In the genomic region with DNA sequence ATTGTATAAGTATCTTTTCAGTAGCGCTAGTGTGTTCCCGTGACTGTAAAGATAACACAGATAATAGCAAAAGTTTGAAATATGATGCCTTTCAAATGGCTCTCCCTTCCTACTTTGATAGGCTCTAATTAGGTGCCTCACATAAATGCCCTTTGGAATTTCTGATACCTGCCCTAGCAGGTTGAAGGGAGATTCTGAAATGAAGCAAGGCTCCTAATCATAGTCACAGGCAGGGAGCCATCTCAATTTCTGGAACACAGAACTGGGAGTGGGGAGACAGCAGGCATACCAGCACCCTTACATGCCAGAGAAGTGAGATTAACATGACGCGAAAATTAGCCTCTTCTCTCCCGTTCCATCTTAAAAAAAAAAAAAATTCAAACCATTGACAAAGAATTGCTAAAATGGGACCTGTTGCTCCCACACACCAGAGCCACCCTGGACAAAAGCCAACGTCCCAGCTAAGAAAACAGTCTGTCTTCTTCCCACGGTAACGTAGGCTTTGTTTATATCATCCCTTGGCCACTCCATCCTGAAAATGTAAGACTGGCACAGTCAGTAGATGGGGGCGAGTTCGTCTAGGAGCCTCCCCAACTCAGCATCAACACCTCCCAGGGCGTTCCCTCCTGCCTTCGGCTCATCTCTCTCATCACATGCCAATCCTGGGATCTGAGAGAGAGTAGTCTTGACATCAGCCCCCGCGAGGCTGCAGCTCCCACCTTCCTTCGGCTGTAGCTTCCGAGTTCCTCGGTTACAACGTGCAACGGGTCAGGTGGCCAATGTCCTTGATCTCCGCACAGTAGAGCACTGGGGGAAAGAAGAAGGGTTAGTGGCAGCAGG, we compare ENCODE assay signal across 8 cellular contexts. TPM values are rescaled to one million over a fixed set of nuclear protein-coding genes. Genes with fewer than 3 reads are reported as not detected.
DNase-seq lines count a peak whose midpoint lies in the region; TF ChIP-seq lines count a peak whose summit lies in the region.

No MANE protein-coding gene starts in this region.

- H3K4me3 ChIP-seq in choroid plexus epithelial cell (ENCODE audit: low read depth, low read length) (peak overlapping the region; percentile 63), mesodermal cell (ENCODE audit: extremely low read depth, insufficient read depth, low read length, poor library complexity, severe bottlenecking) (peak overlapping the region; percentile 52), uterus (peak overlapping the region; percentile 55 to 75)

- peaks cover 14% of the 10 kb centered on the region for H3K36me3 Mint-ChIP-seq in activated naive CD4-positive, alpha-beta T cell treated with anti-CD3 and anti-CD28 coated beads for 36 hours (ENCODE audit: low read depth)

- intact Hi-C loops in activated naive CD4-positive, alpha-beta T cell treated with anti-CD3 and anti-CD28 coated beads for 36 hours (cut with micrococcal nuclease): loop anchor here (1.0 kb wide), 3 partner anchors 17 to 58 kb away; a partner anchor contains a TSS
- intact Hi-C loops in uterus (cut with DNase I; ENCODE audit: low total_unique reads): loop anchor here (5.0 kb wide), 1 partner anchor 77 kb away; no protein-coding TSS in a partner anchor

- no peaks in the 10 kb centered on the region for H3K9me3 Mint-ChIP-seq in activated naive CD4-positive, alpha-beta T cell treated with anti-CD3 and anti-CD28 coated beads for 36 hours

- H3K27ac Mint-ChIP-seq in activated naive CD4-positive, alpha-beta T cell treated with anti-CD3 and anti-CD28 coated beads for 36 hours: peak overlapping the region; percentile 92

- WGBS in mesodermal cell (ENCODE audit: insufficient coverage in 2 of 2), 2 experiments: 25 to 26% methylated on average over 5 to 13 of the region's 20 CpGs

- TF ChIP-seq CTCF in choroid plexus epithelial cell (conservative IDR thresholded peaks at IDR 0.05; ENCODE audit: low read depth, low read length) (no peak), uterus (IDR thresholded peaks at IDR 0.05) (no peak)

- TF ChIP-seq POLR2A in uterus (IDR thresholded peaks at IDR 0.05): no peak

- no peaks in the 10 kb centered on the region for H3K9me3 ChIP-seq in mesodermal cell (ENCODE audit: control insufficient read depth, low read length)
- H3K9me3 ChIP-seq in uterus: no peaks in the 10 kb centered on the region

- H3K36me3 ChIP-seq in mesodermal cell (ENCODE audit: control insufficient read depth, insufficient read depth, low read length) (peaks cover 21% of the 10 kb centered on the region), uterus (no peaks in the 10 kb centered on the region)

- peak overlapping the region; percentile 93 for H3K4me3 Mint-ChIP-seq in activated naive CD4-positive, alpha-beta T cell treated with anti-CD3 and anti-CD28 coated beads for 36 hours

- no peaks in the 10 kb centered on the region for H3K27me3 Mint-ChIP-seq in activated naive CD4-positive, alpha-beta T cell treated with anti-CD3 and anti-CD28 coated beads for 36 hours (ENCODE audit: low read depth)

- H3K27ac ChIP-seq in mesodermal cell (ENCODE audit: low read depth, low read length, severe bottlenecking): peak overlapping the region; percentile 84
- H3K27ac ChIP-seq in uterus: peak overlapping the region; percentile 96 to 97

- no peak for DNase-seq in activated naive CD4-positive, alpha-beta T cell treated with anti-CD3 and anti-CD28 coated beads for 36 hours
- no peak for DNase-seq in activated naive CD4-positive, alpha-beta T cell (lab: John Stamatoyannopoulos, UW)
- DNase-seq in NCI-H748 (lab: John Stamatoyannopoulos, UW; ENCODE audit: unreplicated experiment): peak; percentile 52
- peak; percentile 63 for DNase-seq in choroid plexus epithelial cell (ENCODE audit: low read depth)
- DNase-seq in uterus: peak; percentile 70 to 71
- no peak for DNase-seq in NAMALWA (ENCODE audit: low spot score)
- no peak for DNase-seq in NCI-H446 treated with DMSO at 0.1 percent for 48 hours (lab: John Stamatoyannopoulos, UW)

- H3K4me1 Mint-ChIP-seq in activated naive CD4-positive, alpha-beta T cell treated with anti-CD3 and anti-CD28 coated beads for 36 hours (ENCODE audit: low read depth): peaks cover 29% of the 10 kb centered on the region

- CTCF ChIA-PET in activated naive CD4-positive, alpha-beta T cell treated with anti-CD3 and anti-CD28 coated beads for 36 hours (lab: Charles Lee): interaction anchor here (0.6 to 4.8 kb wide), 5 partner anchors 13 to 75 kb away, joined by 3 to 44 read pairs (median 3); no protein-coding TSS in a partner anchor

- H3K4me1 ChIP-seq in mesodermal cell (ENCODE audit: control insufficient read depth, insufficient read depth, low read length, poor library complexity, severe bottlenecking) (peaks cover 13% of the 10 kb centered on the region), uterus (peaks cover 0 to 15% of the 10 kb centered on the region in 2 donors)

- no peaks in the 10 kb centered on the region for H3K27me3 ChIP-seq in uterus

RNA-seq across cellular contexts. Expression of a gene that starts 1.1 kb away (rescaled TPM):
- 1 to 10 TPM; 3.1 to 3.8 TPM for total RNA-seq in activated naive CD4-positive, alpha-beta T cell treated with anti-CD3 and anti-CD28 coated beads for 36 hours
- polyA plus RNA-seq in mesodermal cell (2013, experiment 1 of 2): 1.4 TPM
- 2.0 TPM for polyA plus RNA-seq in mesodermal cell (2013, experiment 2 of 2)
- total RNA-seq in uterus: 1 to 10 TPM in 3 of 4 donors, under 1 TPM in 1; under 0.01 to 9.8 (median 5.3) TPM

RNA-seq across cellular contexts. Expression of a gene that starts 14.7 kb away (rescaled TPM):
- 1 to 10 TPM; 2.2 TPM for total RNA-seq in activated naive CD4-positive, alpha-beta T cell treated with anti-CD3 and anti-CD28 coated beads for 36 hours
- polyA plus RNA-seq in mesodermal cell (2013, experiment 1 of 2): 4.3 TPM
- 3.9 TPM for polyA plus RNA-seq in mesodermal cell (2013, experiment 2 of 2)
- 10 to 100 TPM in 2 of 4 donors, 1 to 10 TPM in 1, not detected in 1; 3.4 to 32.7 (median 19.5) TPM for total RNA-seq in uterus

RNA-seq across cellular contexts. Expression of a gene that starts 16.8 kb away (rescaled TPM):
- 100 to 1,000 TPM; 162 to 172 TPM for total RNA-seq in activated naive CD4-positive, alpha-beta T cell treated with anti-CD3 and anti-CD28 coated beads for 36 hours
- 167 TPM for polyA plus RNA-seq in mesodermal cell (2013, experiment 1 of 2)
- 153 TPM for polyA plus RNA-seq in mesodermal cell (2013, experiment 2 of 2)
- total RNA-seq in uterus: 10 to 100 TPM; 24.1 to 67.5 (median 27.8) TPM

RNA-seq across cellular contexts. Expression of a gene that starts 17.0 kb away (rescaled TPM):
- total RNA-seq in activated naive CD4-positive, alpha-beta T cell treated with anti-CD3 and anti-CD28 coated beads for 36 hours: 10 to 100 TPM; 49.3 to 56.3 TPM
- polyA plus RNA-seq in mesodermal cell (2013, experiment 1 of 2): 40.3 TPM
- polyA plus RNA-seq in mesodermal cell (2013, experiment 2 of 2): 41.6 TPM
- 10 to 100 TPM in 3 of 4 donors, 1 to 10 TPM in 1; 7.1 to 58.5 (median 26.1) TPM for total RNA-seq in uterus

RNA-seq across cellular contexts. Expression of a gene that starts 26.4 kb away (rescaled TPM):
- 100 to 1,000 TPM; 180 to 185 TPM for total RNA-seq in activated naive CD4-positive, alpha-beta T cell treated with anti-CD3 and anti-CD28 coated beads for 36 hours
- polyA plus RNA-seq in mesodermal cell (2013, experiment 1 of 2): 57.2 TPM
- 54.5 TPM for polyA plus RNA-seq in mesodermal cell (2013, experiment 2 of 2)
- total RNA-seq in uterus: 100 to 1,000 TPM in 3 of 4 donors, 10 to 100 TPM in 1; 81.0 to 165 (median 133) TPM

Comparison
In these comparisons a context has a peak if more than half of its experiments do, and no peak if none do; other contexts are left out.
1. DNase-seq: peak in NCI-H748 (single experiment), choroid plexus epithelial cell (single experiment) and uterus (2 of 2); none in activated naive CD4-positive, alpha-beta T cell treated with anti-CD3 and anti-CD28 coated beads for 36 hours (single experiment), activated naive CD4-positive, alpha-beta T cell (0 of 4), NAMALWA (single experiment) and NCI-H446 treated with DMSO at 0.1 percent for 48 hours (single experiment).
2. Peak in every context shown above with its lines, with median percentiles within 50 percentile points of each other: H3K4me3 ChIP-seq.